In genomic region chr4:102779204-102779603, GRCh38 we compare ENCODE assay signal across 1 cellular context.
TF ChIP-seq lines count a peak whose summit lies in the region.

No MANE protein-coding gene starts in this region.

TF ChIP-seq in K562, 482 proteins besides CTCF, POLR2A, EP300 and RAD21 (continued from another document):
- TF ChIP-seq ZBTB40 (IDR thresholded peaks at IDR 0.05) (peak; percentile 75), ZBTB40 (CRISPR knock-in tag; IDR thresholded peaks at IDR 0.05) (0 out of 2 replicates have a peak, but pooled peaks have one; percentile 48), ZNF224 (CRISPR knock-in tag; IDR thresholded peaks at IDR 0.05) (no peak), RBBP5 (IDR thresholded peaks at IDR 0.05; ENCODE audit: borderline replicate concordance, insufficient read depth, low read length, poor library complexity, severe bottlenecking) (no peak)
TF ChIP-seq in K562: peak in this region for 2.
